Comparison of ENCODE assay signal across 8 cellular contexts in the genomic region with DNA sequence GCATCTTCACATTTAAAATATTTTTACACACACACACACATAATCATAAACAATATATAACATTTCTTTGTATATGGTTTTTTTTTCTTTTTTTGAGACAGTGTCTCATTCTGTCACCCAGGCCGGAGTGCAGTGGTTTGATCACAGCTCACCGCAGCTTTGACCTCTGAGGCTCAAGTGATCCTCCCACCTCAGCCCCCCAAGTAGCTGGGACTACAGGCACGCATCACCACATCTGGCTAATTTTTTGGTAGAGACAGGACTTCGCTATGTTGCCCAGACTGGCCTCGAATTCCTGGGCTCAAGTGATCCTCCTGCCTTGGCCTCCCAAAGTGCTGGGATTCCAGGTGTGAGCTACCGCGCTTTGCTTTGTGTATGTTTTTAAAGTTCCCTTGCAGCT.
DNase-seq lines count a peak whose midpoint lies in the region; ATAC-seq and TF ChIP-seq lines count a peak whose summit lies in the region.
"Not testable (repeated sequence)": the region's sequence is repeated elsewhere in the genome, so short reads cannot be mapped to it uniquely, and the experiment has no call there.

No MANE protein-coding gene starts in this region.

- TF ChIP-seq CTCF in HFFc6 (IDR thresholded peaks at IDR 0.05); mammary epithelial cell (conservative IDR thresholded peaks at IDR 0.05 in 1 of 2, IDR thresholded peaks at IDR 0.05 in 1 of 2; ENCODE audit: extremely low read depth in 1 of 2, insufficient read depth in 1 of 2, low read depth in 1 of 2, low read length in 2 of 2); neural progenitor cell (IDR thresholded peaks at IDR 0.05); stomach (IDR thresholded peaks at IDR 0.05): not testable (repeated sequence)

- in situ Hi-C loops in mammary epithelial cell (cut with MboI; ENCODE audit: low sequenced_read_pairs in 2 of 2): not testable (repeated sequence)

- ATAC-seq in CD4-positive, CD25-positive, alpha-beta regulatory T cell (ENCODE audit: low read depth in 2 of 2): not testable (repeated sequence)

- H3K9me3 Mint-ChIP-seq in CD4-positive, CD25-positive, alpha-beta regulatory T cell; HFFc6; T-helper 1 cell treated with Interleukin-12 subunit alpha and Interleukin-12 subunit beta and Interleukin-4 antibody, amounts not matched to agents 30 μg/mL and 1 μg/mL, for 36 hours; activated T-helper 1 cell treated with anti-CD3 and anti-CD28 coated beads, Interleukin-12 subunit alpha, Interleukin-12 subunit beta, Interleukin-2, Interleukin-4 antibody, amounts not matched to agents 30 ng/mL and 10 ng/mL and 1 ng/mL, durations not matched to agents 14 hours and 24 hours and 36 hours; immature natural killer cell; neural progenitor cell: not testable (repeated sequence)

- not testable (repeated sequence) for H3K9ac ChIP-seq in mammary epithelial cell (ENCODE audit: insufficient read depth, low read length); neural progenitor cell

- peaks cover 27 to 39% (median 33%) of the 10 kb centered on the region in 4 donors for H3K4me1 Mint-ChIP-seq in CD4-positive, CD25-positive, alpha-beta regulatory T cell
- H3K4me1 Mint-ChIP-seq in HFFc6 (ENCODE audit: low read depth) (peaks cover 77% of the 10 kb centered on the region), immature natural killer cell (peaks cover 82 to 83% of the 10 kb centered on the region in 2 donors), neural progenitor cell (peaks cover 24% of the 10 kb centered on the region)
- peaks cover 57% of the 10 kb centered on the region for H3K4me1 Mint-ChIP-seq in T-helper 1 cell treated with Interleukin-12 subunit alpha and Interleukin-12 subunit beta and Interleukin-4 antibody, amounts not matched to agents 30 μg/mL and 1 μg/mL, for 36 hours (ENCODE audit: low read depth)
- H3K4me1 Mint-ChIP-seq in activated T-helper 1 cell treated with anti-CD3 and anti-CD28 coated beads, Interleukin-12 subunit alpha, Interleukin-12 subunit beta, Interleukin-2, Interleukin-4 antibody, amounts not matched to agents 30 ng/mL and 10 ng/mL and 1 ng/mL, durations not matched to agents 14 hours and 24 hours and 36 hours (ENCODE audit: low read depth): peaks cover 69% of the 10 kb centered on the region

- not testable (repeated sequence) for H3K27me3 Mint-ChIP-seq in CD4-positive, CD25-positive, alpha-beta regulatory T cell; HFFc6 (ENCODE audit: insufficient read depth); T-helper 1 cell treated with Interleukin-12 subunit alpha and Interleukin-12 subunit beta and Interleukin-4 antibody, amounts not matched to agents 30 μg/mL and 1 μg/mL, for 36 hours (ENCODE audit: low read depth); activated T-helper 1 cell treated with anti-CD3 and anti-CD28 coated beads, Interleukin-12 subunit alpha, Interleukin-12 subunit beta, Interleukin-2, Interleukin-4 antibody, amounts not matched to agents 30 ng/mL and 10 ng/mL and 1 ng/mL, durations not matched to agents 14 hours and 24 hours and 36 hours (ENCODE audit: insufficient read depth); neural progenitor cell (ENCODE audit: insufficient read depth, low read depth)
- H3K27me3 Mint-ChIP-seq in immature natural killer cell (ENCODE audit: low read depth in 3 of 3): peaks cover 54 to 63% (median 56%) of the 10 kb centered on the region in 3 donors

- dilution Hi-C loops in mammary epithelial cell (cut with HindIII; ENCODE audit: low sequenced_read_pairs): loop anchor here (5.0 kb wide), 1 partner anchor 64 kb away; no protein-coding TSS in a partner anchor

- H3K27ac Mint-ChIP-seq in CD4-positive, CD25-positive, alpha-beta regulatory T cell: peak overlapping the region in 2 of 3 donors; percentile 18 to 64
- H3K27ac Mint-ChIP-seq in HFFc6: peak overlapping the region; percentile 76; the same call in 1 of the 2 replicates
- peak overlapping the region; percentile 91 for H3K27ac Mint-ChIP-seq in T-helper 1 cell treated with Interleukin-12 subunit alpha and Interleukin-12 subunit beta and Interleukin-4 antibody, amounts not matched to agents 30 μg/mL and 1 μg/mL, for 36 hours
- H3K27ac Mint-ChIP-seq in activated T-helper 1 cell treated with anti-CD3 and anti-CD28 coated beads, Interleukin-12 subunit alpha, Interleukin-12 subunit beta, Interleukin-2, Interleukin-4 antibody, amounts not matched to agents 30 ng/mL and 10 ng/mL and 1 ng/mL, durations not matched to agents 14 hours and 24 hours and 36 hours: peak overlapping the region; percentile 81
- peak overlapping the region; percentile 96 to 100 (median 98) for H3K27ac Mint-ChIP-seq in immature natural killer cell
- peak overlapping the region; percentile 53 for H3K27ac Mint-ChIP-seq in neural progenitor cell

- peaks cover 27% of the 10 kb centered on the region for H3K4me1 ChIP-seq in CD4-positive, CD25-positive, alpha-beta regulatory T cell (ENCODE audit: control insufficient read depth, insufficient read depth, low read length, poor library complexity, severe bottlenecking)
- H3K4me1 ChIP-seq in mammary epithelial cell (ENCODE audit: insufficient read depth, low read length) (peaks cover 52% of the 10 kb centered on the region), stomach (peaks cover 26 to 71% (median 35%) of the 10 kb centered on the region in 4 donors)
- H3K4me1 ChIP-seq in neural progenitor cell: not testable (repeated sequence)

- not testable (repeated sequence) for H4K20me1 ChIP-seq in mammary epithelial cell (ENCODE audit: insufficient read depth, low read length)
- H4K20me1 ChIP-seq in neural progenitor cell (ENCODE audit: low read depth): peaks cover 61% of the 10 kb centered on the region

- H2AFZ ChIP-seq in mammary epithelial cell (ENCODE audit: low read depth, low read length); neural progenitor cell (replicated peaks): not testable (repeated sequence)

- WGBS in mammary epithelial cell (ENCODE audit: low coverage, missing lambda C conversion rate): 91% methylated on average over 5 of the region's 7 CpGs
- WGBS in stomach, 5 donors: 88 to 97% (median 96%) methylated on average over 7 of the region's 7 CpGs

- CTCF ChIA-PET in mammary epithelial cell (lab: Charles Lee; ENCODE audit: low non-redundant PET): not testable (repeated sequence)

- H3K9me3 ChIP-seq in CD4-positive, CD25-positive, alpha-beta regulatory T cell (ENCODE audit: control insufficient read depth in 2 of 2, low read length in 2 of 2); mammary epithelial cell (replicated peaks; ENCODE audit: insufficient read depth, low read length); neural progenitor cell (ENCODE audit: low read depth); stomach: not testable (repeated sequence)

- H3K36me3 ChIP-seq in CD4-positive, CD25-positive, alpha-beta regulatory T cell (ENCODE audit: control insufficient read depth, insufficient read depth, low read length); mammary epithelial cell (ENCODE audit: insufficient read depth, low read length); neural progenitor cell; stomach: not testable (repeated sequence)

- not testable (repeated sequence) for TF ChIP-seq EP300 in stomach (IDR thresholded peaks at IDR 0.05)

- not testable (repeated sequence) for DNase-seq in CD4-positive, CD25-positive, alpha-beta regulatory T cell; HFFc6; activated T-helper 1 cell treated with anti-CD3 and anti-CD28 coated beads, Interleukin-12 subunit alpha, Interleukin-12 subunit beta, Interleukin-2, Interleukin-4 antibody, amounts not matched to agents 30 ng/mL and 10 ng/mL and 1 ng/mL, durations not matched to agents 14 hours and 24 hours and 36 hours (ENCODE audit: low spot score); mammary epithelial cell; neural progenitor cell (ENCODE audit: low spot score); stomach
- DNase-seq in immature natural killer cell: peak; percentile 74 to 78 (median 75)

- not testable (repeated sequence) for H3F3A ChIP-seq in neural progenitor cell (ENCODE audit: low read depth)

- H3K4me3 Mint-ChIP-seq in CD4-positive, CD25-positive, alpha-beta regulatory T cell: peak overlapping the region in 1 of 4 donors; percentile 77
- not testable (repeated sequence) for H3K4me3 Mint-ChIP-seq in HFFc6, neural progenitor cell
- peak overlapping the region; percentile 14 for H3K4me3 Mint-ChIP-seq in T-helper 1 cell treated with Interleukin-12 subunit alpha and Interleukin-12 subunit beta and Interleukin-4 antibody, amounts not matched to agents 30 μg/mL and 1 μg/mL, for 36 hours
- peak overlapping the region; percentile 33 for H3K4me3 Mint-ChIP-seq in activated T-helper 1 cell treated with anti-CD3 and anti-CD28 coated beads, Interleukin-12 subunit alpha, Interleukin-12 subunit beta, Interleukin-2, Interleukin-4 antibody, amounts not matched to agents 30 ng/mL and 10 ng/mL and 1 ng/mL, durations not matched to agents 14 hours and 24 hours and 36 hours
- H3K4me3 Mint-ChIP-seq in immature natural killer cell: peak overlapping the region; percentile 28 to 88 (median 80)

- peaks cover 12% of the 10 kb centered on the region for H3K36me3 Mint-ChIP-seq in CD4-positive, CD25-positive, alpha-beta regulatory T cell
- peaks cover 17% of the 10 kb centered on the region for H3K36me3 Mint-ChIP-seq in HFFc6 (ENCODE audit: low read depth)
- peaks cover 23% of the 10 kb centered on the region for H3K36me3 Mint-ChIP-seq in T-helper 1 cell treated with Interleukin-12 subunit alpha and Interleukin-12 subunit beta and Interleukin-4 antibody, amounts not matched to agents 30 μg/mL and 1 μg/mL, for 36 hours (ENCODE audit: low read depth)
- not testable (repeated sequence) for H3K36me3 Mint-ChIP-seq in activated T-helper 1 cell treated with anti-CD3 and anti-CD28 coated beads, Interleukin-12 subunit alpha, Interleukin-12 subunit beta, Interleukin-2, Interleukin-4 antibody, amounts not matched to agents 30 ng/mL and 10 ng/mL and 1 ng/mL, durations not matched to agents 14 hours and 24 hours and 36 hours (ENCODE audit: low read depth); immature natural killer cell; neural progenitor cell

- not testable (repeated sequence) for H3K4me2 ChIP-seq in mammary epithelial cell (ENCODE audit: insufficient read depth, low read depth, low read length); neural progenitor cell

- intact Hi-C loops in activated T-helper 1 cell treated with anti-CD3 and anti-CD28 coated beads, Interleukin-12 subunit alpha, Interleukin-12 subunit beta, Interleukin-2, Interleukin-4 antibody, amounts not matched to agents 30 ng/mL and 10 ng/mL and 1 ng/mL, durations not matched to agents 14 hours and 24 hours and 36 hours (cut with micrococcal nuclease): loop anchor here (5.0 kb wide), 2 partner anchors 76 to 109 kb away; no protein-coding TSS in a partner anchor
- intact Hi-C loops in mammary epithelial cell (cut with micrococcal nuclease); stomach (cut with DNase I; ENCODE audit: low total_unique reads): not testable (repeated sequence)

- not testable (repeated sequence) for TF ChIP-seq POLR2A in stomach (IDR thresholded peaks at IDR 0.05)

- not testable (repeated sequence) for H3K27ac ChIP-seq in CD4-positive, CD25-positive, alpha-beta regulatory T cell (ENCODE audit: insufficient read depth, low read length, poor library complexity, severe bottlenecking); neural progenitor cell
- H3K27ac ChIP-seq in mammary epithelial cell (ENCODE audit: insufficient read depth, low read depth, low read length) (peak overlapping the region; percentile 81), stomach (peak overlapping the region in 4 of 5 donors; percentile 15 to 52 (median 28))

- H3K4me3 ChIP-seq in CD4-positive, CD25-positive, alpha-beta regulatory T cell (ENCODE audit: low read depth, low read length); mammary epithelial cell (replicated peaks in 1 of 3; ENCODE audit: insufficient read depth in 1 of 3, low read depth in 2 of 3, low read length in 3 of 3); neural progenitor cell; stomach: not testable (repeated sequence)

- BruUV-seq in mammary epithelial cell (replicated peaks; lab: Mats Ljungman, UMichigan): not testable (repeated sequence)

- H3K79me2 ChIP-seq in mammary epithelial cell (ENCODE audit: insufficient read depth, low read length) (peaks cover 84% of the 10 kb centered on the region), neural progenitor cell (ENCODE audit: low read depth) (peaks cover 52% of the 10 kb centered on the region)

- H3K27me3 ChIP-seq in CD4-positive, CD25-positive, alpha-beta regulatory T cell (ENCODE audit: control insufficient read depth, insufficient read depth, low read length); mammary epithelial cell (ENCODE audit: insufficient read depth, low read length); neural progenitor cell; stomach: not testable (repeated sequence)

Comparison
In these comparisons a context has a peak if more than half of its experiments do, and no peak if none do; other contexts are left out.
1. H3K27ac Mint-ChIP-seq: peak in every context shown above with its lines; median percentile 98 in immature natural killer cell; 91 in T-helper 1 cell treated with Interleukin-12 subunit alpha and Interleukin-12 subunit beta and Interleukin-4 antibody, amounts not matched to agents 30 μg/mL and 1 μg/mL, for 36 hours; 81 in activated T-helper 1 cell treated with anti-CD3 and anti-CD28 coated beads, Interleukin-12 subunit alpha, Interleukin-12 subunit beta, Interleukin-2, Interleukin-4 antibody, amounts not matched to agents 30 ng/mL and 10 ng/mL and 1 ng/mL, durations not matched to agents 14 hours and 24 hours and 36 hours; 76 in HFFc6; 53 in neural progenitor cell; 41 in CD4-positive, CD25-positive, alpha-beta regulatory T cell.